ENCODE assay signal across 19 cellular contexts in the genomic region with DNA sequence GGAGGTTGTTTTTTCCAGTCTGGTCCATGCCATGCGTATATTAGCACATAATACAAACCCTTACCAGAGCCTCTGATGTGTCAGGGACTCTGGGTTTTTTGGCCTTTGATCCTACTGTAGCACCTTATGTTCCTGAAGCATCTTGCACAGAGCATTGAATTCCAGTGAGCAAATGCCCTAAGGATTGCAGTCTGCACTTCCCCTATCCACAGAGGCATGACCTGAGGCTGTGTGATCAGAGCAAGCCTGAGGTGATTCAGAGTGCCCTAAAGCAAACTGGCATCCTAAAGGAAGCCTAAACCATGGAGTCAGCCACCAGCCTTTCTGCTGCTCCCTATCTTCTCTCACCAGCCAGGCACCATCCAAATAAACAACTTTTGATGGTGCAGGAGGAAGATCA. TPM values are rescaled to one million over a fixed set of nuclear protein-coding genes. Genes with fewer than 3 reads are reported as not detected.
DNase-seq lines count a peak whose midpoint lies in the region; ATAC-seq and TF ChIP-seq lines count a peak whose summit lies in the region.
"Had no signal": no experiment of that assay in that cellular context is flagged by ENCODE, and none has a peak within 500 bp of the region (broad histone marks: within the 10 kb centered on the region; RNA-seq: fewer than 3 reads in every experiment).

No MANE protein-coding gene starts in this region.

- no peak overlapping the region for H2AK5ac ChIP-seq in trophoblast cell (ENCODE audit: low read length)

- no peaks in the 10 kb centered on the region for H3K79me2 ChIP-seq in trophoblast cell (ENCODE audit: control insufficient read depth, insufficient read depth, low read length, poor library complexity)

- no CpG with 5 or more reads among the region's 1 CpG for WGBS in trophoblast cell (ENCODE audit: extremely low coverage, insufficient coverage, insufficient read length)

- H4K8ac ChIP-seq in trophoblast cell (ENCODE audit: low read depth, low read length): no peak overlapping the region

- no peak overlapping the region for H4K91ac ChIP-seq in trophoblast cell (ENCODE audit: low read depth, low read length)

- H2AFZ ChIP-seq in trophoblast cell (ENCODE audit: insufficient read depth, low read length, poor library complexity): no peak overlapping the region

- no peak overlapping the region for H3K14ac ChIP-seq in trophoblast cell (ENCODE audit: low read length)

- H3K27me3 ChIP-seq in trophoblast cell (ENCODE audit: insufficient read depth, low read length): no peaks in the 10 kb centered on the region
- H3K27me3 ChIP-seq: gastroesophageal sphincter, testis had no signal

- no peak overlapping the region for H2BK12ac ChIP-seq in trophoblast cell (ENCODE audit: low read length)

- no peak overlapping the region for H3K18ac ChIP-seq in trophoblast cell (ENCODE audit: low read length)

- H4K12ac ChIP-seq in trophoblast cell (ENCODE audit: low read depth, low read length): no peak overlapping the region

- H3K79me1 ChIP-seq in trophoblast cell (ENCODE audit: low read length): no peaks in the 10 kb centered on the region

- H3K9me3 ChIP-seq in trophoblast cell (ENCODE audit: insufficient read depth, low read depth, low read length): no peaks in the 10 kb centered on the region
- H3K9me3 ChIP-seq: gastroesophageal sphincter, HAP-1, lower lobe of right lung, testis had no signal

- no peak overlapping the region for H2BK120ac ChIP-seq in trophoblast cell (ENCODE audit: insufficient read depth, low read length, poor library complexity)

- no peak overlapping the region for H3K4ac ChIP-seq in trophoblast cell (ENCODE audit: low read depth, low read length)

- DNase-seq in ELF-1 (ENCODE audit: low read depth, low spot score) (peak; percentile 43), NCI-H69 (lab: John Stamatoyannopoulos, UW) (peak; percentile 6), epithelial cell of esophagus (ENCODE audit: low read depth) (peak; percentile 69), trophoblast cell (peak; percentile 94 to 99), NCI-H2081 treated with DMSO at 0.1 percent for 48 hours (lab: John Stamatoyannopoulos, UW) (no peak)
- DNase-seq in activated effector memory CD4-positive, alpha-beta T cell treated with anti-CD3 and anti-CD28 coated beads, Interleukin-2, amount 50 U/mL, for 16 hours: no peak
- DNase-seq: activated CD4-positive, alpha-beta T cell treated with anti-CD3 and anti-CD28 coated beads for 1 hour; activated effector memory CD4-positive, alpha-beta T cell treated with Interleukin-2 at 50 U/mL for 16 hours; lower lobe of right lung; natural killer cell; NCI-H1694 treated with DMSO at 0.1 percent for 48 hours; NCI-H446; SHP77 treated with DMSO at 0.1 percent for 48 hours; T-helper 17 cell; testis had no signal

- no peaks in the 10 kb centered on the region for H3K4me1 ChIP-seq in trophoblast cell (ENCODE audit: control insufficient read depth in 1 of 2, insufficient read depth in 2 of 2, low read length in 2 of 2)
- H3K4me1 ChIP-seq: gastroesophageal sphincter, HAP-1, lower lobe of right lung had no signal

- H3K27ac ChIP-seq in trophoblast cell (ENCODE audit: low read depth, low read length): no peak overlapping the region
- H3K27ac ChIP-seq: gastroesophageal sphincter, lower lobe of right lung, testis had no signal

- H3K4me3 ChIP-seq in epithelial cell of esophagus (ENCODE audit: low read length) (no peak overlapping the region), trophoblast cell (ENCODE audit: low read depth, low read length) (no peak overlapping the region)
- H3K4me3 ChIP-seq: gastroesophageal sphincter, HAP-1, lower lobe of right lung, testis had no signal

- H3K36me3 ChIP-seq in trophoblast cell (ENCODE audit: control insufficient read depth in 1 of 2, insufficient read depth in 2 of 2, low read length in 2 of 2): no peaks in the 10 kb centered on the region
- H3K36me3 ChIP-seq: HAP-1, lower lobe of right lung had no signal

- H2BK5ac ChIP-seq in trophoblast cell (ENCODE audit: low read depth, low read length, poor library complexity): no peak overlapping the region

- no peak overlapping the region for H3K4me2 ChIP-seq in trophoblast cell (ENCODE audit: low read length)

- H3K9ac ChIP-seq in trophoblast cell (ENCODE audit: low read length): no peak overlapping the region

- no peak for ATAC-seq in GM21576 (IDR thresholded peaks at IDR 0.05; ENCODE audit: unreplicated experiment)
- no peak for ATAC-seq in GM19035 (IDR thresholded peaks at IDR 0.05; ENCODE audit: unreplicated experiment)
- ATAC-seq: gastroesophageal sphincter, lower lobe of right lung, natural killer cell, T-helper 17 cell had no signal

- TF ChIP-seq CTCF in epithelial cell of esophagus (IDR thresholded peaks at IDR 0.05; ENCODE audit: insufficient read depth, low read depth, low read length, missing control alignments): no peak

- no peak overlapping the region for H3K23ac ChIP-seq in trophoblast cell (ENCODE audit: low read length)

RNA-seq across cellular contexts. Expression of a gene that starts 41.3 kb away (rescaled TPM):
- polyA plus RNA-seq in trophoblast cell (2013): 0.31 and 0.49 TPM in 2 replicates

Comparison
In these comparisons a context has a peak if more than half of its experiments do, and no peak if none do; other contexts are left out.
1. DNase-seq: peak in ELF-1 (single experiment), NCI-H69 (single experiment), epithelial cell of esophagus (single experiment) and trophoblast cell (2 of 2); none in NCI-H2081 treated with DMSO at 0.1 percent for 48 hours (single experiment) and activated effector memory CD4-positive, alpha-beta T cell treated with anti-CD3 and anti-CD28 coated beads, Interleukin-2, amount 50 U/mL, for 16 hours (single experiment).